In genomic region chr7:7422641-7423040, GRCh38 we compare ENCODE assay signal across 22 cellular contexts.
DNase-seq lines count a peak whose midpoint lies in the region; ATAC-seq and TF ChIP-seq lines count a peak whose summit lies in the region.
"Had no signal": no experiment of that assay in that cellular context is flagged by ENCODE, and none has a peak within 500 bp of the region (broad histone marks: within the 10 kb centered on the region; RNA-seq: fewer than 3 reads in every experiment).

No MANE protein-coding gene starts in this region.

- TF ChIP-seq CTCF in breast epithelium (IDR thresholded peaks at IDR 0.05): no peak
- no peak for TF ChIP-seq CTCF in lung (IDR thresholded peaks at IDR 0.05; ENCODE audit: control extremely low read depth, extremely low read depth)

- WGBS in lung, 2 donors: 80 to 86% methylated on average over 6 of the region's 6 CpGs

- no peak for TF ChIP-seq POLR2A in breast epithelium (IDR thresholded peaks at IDR 0.05)

- H3K4me1 ChIP-seq in breast epithelium (no peaks in the 10 kb centered on the region), lung (ENCODE audit: control insufficient read depth in 2 of 2, insufficient read depth in 2 of 2, low read length in 2 of 2) (no peaks in the 10 kb centered on the region)
- H3K4me1 ChIP-seq: BE2C had no signal

- DNase-seq in T47D (ENCODE audit: low read depth in 1 of 2, low spot score in 1 of 2) (peak; percentile 43 to 84), breast epithelium (ENCODE audit: low spot score in 2 of 2) (no peak), lung (ENCODE audit: low spot score) (no peak), SIG-M5 treated with dmso at 0.1 percent for 504 hours (lab: John Stamatoyannopoulos, UW; ENCODE audit: unreplicated experiment) (no peak), NCI-H526 treated with DMSO at 0.1 percent for 48 hours (lab: John Stamatoyannopoulos, UW) (no peak)
- DNase-seq: 8988T; ACHN; BE2C; C1 segment of cervical spinal cord; CD4-positive, alpha-beta memory T cell; CD4-positive, CD25-positive, alpha-beta regulatory T cell; CD8-positive, alpha-beta memory T cell; COR-L47; DMS 273 treated with DMSO at 0.1 percent for 48 hours; DMS153; DMS53; DMS79; DND-41; EL; GDM1 had no signal

- no peak overlapping the region for H3K27ac ChIP-seq in breast epithelium
- no peak overlapping the region for H3K27ac ChIP-seq in lung (ENCODE audit: low read depth in 1 of 2, low read length in 1 of 2)
- H3K27ac ChIP-seq: BLaER1 had no signal

- H3K4me3 ChIP-seq in breast epithelium: no peak overlapping the region
- H3K4me3 ChIP-seq in lung: no peak overlapping the region
- H3K4me3 ChIP-seq: BLaER1, GM12878 had no signal

- H3K36me3 ChIP-seq in breast epithelium: no peaks in the 10 kb centered on the region
- no peaks in the 10 kb centered on the region for H3K36me3 ChIP-seq in lung (ENCODE audit: control insufficient read depth in 2 of 2, insufficient read depth in 2 of 2, low read length in 2 of 2)
- H3K36me3 ChIP-seq: BE2C, BLaER1 had no signal

- H3K27me3 ChIP-seq in breast epithelium (no peaks in the 10 kb centered on the region), lung (ENCODE audit: control insufficient read depth, insufficient read depth) (no peaks in the 10 kb centered on the region)
- H3K27me3 ChIP-seq: BE2C, BLaER1 had no signal

- intact Hi-C loops in breast epithelium (cut with DNase I; ENCODE audit: low total_unique reads): no loop called here

- ATAC-seq in lung (ENCODE audit: insufficient read depth, low FRiP score): peak; percentile 8
- ATAC-seq: GM12878 had no signal

- in situ Hi-C loops in T47D (cut with HindIII; ENCODE audit: low pct_unique_long_range_greater_than_20kb, low sequenced_read_pairs): no loop called here

- no peaks in the 10 kb centered on the region for H3K9me3 ChIP-seq in breast epithelium
- no peaks in the 10 kb centered on the region for H3K9me3 ChIP-seq in lung (ENCODE audit: control insufficient read depth in 2 of 2, insufficient read depth in 1 of 2, low read length in 1 of 2)
- H3K9me3 ChIP-seq: BE2C, BLaER1 had no signal

Comparison
In these comparisons a context has a peak if more than half of its experiments do, and no peak if none do; other contexts are left out.
1. DNase-seq: peak in T47D (2 of 2); none in breast epithelium (0 of 2), lung (single experiment), SIG-M5 treated with dmso at 0.1 percent for 504 hours (single experiment) and NCI-H526 treated with DMSO at 0.1 percent for 48 hours (single experiment).